ENCODE assay signal across 8 cellular contexts in the genomic region with DNA sequence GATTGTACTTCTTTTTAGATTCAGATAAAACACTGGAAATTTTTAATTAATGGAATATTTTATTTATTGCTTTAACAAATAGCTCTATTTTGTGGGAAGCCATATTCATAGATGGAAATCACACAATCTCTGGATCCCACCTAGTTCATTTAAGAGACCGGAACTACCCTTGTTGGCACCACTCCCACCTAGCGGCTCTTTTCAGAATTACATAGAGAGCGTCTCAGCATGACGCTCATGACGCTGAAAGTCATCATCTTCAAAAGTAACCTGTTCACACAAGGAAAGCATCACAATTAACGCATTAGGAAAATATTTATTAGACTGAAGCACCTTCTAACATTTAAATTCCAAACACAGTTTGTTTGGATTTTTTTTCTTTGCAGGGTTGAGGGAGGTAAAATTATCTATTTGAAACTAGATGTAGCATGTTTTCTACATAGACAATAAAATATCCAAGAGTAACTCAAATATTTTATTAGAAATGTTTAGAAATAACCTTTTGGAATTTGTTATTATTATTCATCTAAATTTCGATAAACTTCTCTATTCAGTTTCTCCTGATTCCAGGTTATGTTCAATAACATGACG.
A peak's percentile ranks its signal among the peaks of the same experiment; 100 is the strongest.
DNase-seq lines count a peak whose midpoint lies in the region; ATAC-seq lines count a peak whose summit lies in the region.

No MANE protein-coding gene starts in this region.

- ATAC-seq in GM21367 (IDR thresholded peaks at IDR 0.05; ENCODE audit: unreplicated experiment) (peak; percentile 94), HG03520 (IDR thresholded peaks at IDR 0.05; ENCODE audit: unreplicated experiment) (peak; percentile 95), HG02970 (IDR thresholded peaks at IDR 0.05; ENCODE audit: low FRiP score, unreplicated experiment) (no peak)

- DNase-seq in NCI-H2196 (lab: John Stamatoyannopoulos, UW; ENCODE audit: unreplicated experiment) (peak; percentile 37), NCI-H2196 treated with DMSO at 0.1 percent for 48 hours (lab: John Stamatoyannopoulos, UW; ENCODE audit: unreplicated experiment) (no peak), SKM-1 (lab: John Stamatoyannopoulos, UW; ENCODE audit: unreplicated experiment) (peak; percentile 10), germinal center (ENCODE audit: low spot score) (peak; percentile 21), NCI-H128 (lab: John Stamatoyannopoulos, UW; ENCODE audit: unreplicated experiment) (no peak)

Comparison
In these comparisons a context has a peak if more than half of its experiments do, and no peak if none do; other contexts are left out.
1. DNase-seq: peak in NCI-H2196 (single experiment), SKM-1 (single experiment) and germinal center (single experiment); none in NCI-H2196 treated with DMSO at 0.1 percent for 48 hours (single experiment) and NCI-H128 (single experiment).